ENCODE assay signal across 16 cellular contexts in the genomic region with DNA sequence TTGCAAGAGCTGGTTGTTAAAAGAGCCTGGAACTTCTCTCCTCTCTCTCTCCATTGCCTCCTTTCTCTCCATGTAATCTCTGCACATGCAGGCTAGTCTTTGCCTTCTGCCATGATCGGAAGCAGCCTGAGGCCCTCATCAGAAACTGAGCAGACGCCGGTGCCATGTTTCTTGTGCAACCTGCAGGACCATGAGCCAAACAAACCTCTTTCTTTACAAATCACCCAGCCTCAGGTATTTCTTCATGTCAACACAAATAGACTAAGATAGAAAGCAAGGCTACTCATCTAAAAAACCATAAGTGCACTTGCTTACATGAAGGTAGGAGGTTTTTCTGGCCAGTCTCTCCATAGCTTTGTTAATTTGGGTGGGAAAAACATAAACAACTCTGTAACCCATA. TPM values are rescaled to one million over a fixed set of nuclear protein-coding genes. Genes with fewer than 3 reads are reported as not detected.
DNase-seq lines count a peak whose midpoint lies in the region; ATAC-seq and TF ChIP-seq lines count a peak whose summit lies in the region.
"Had no signal": no experiment of that assay in that cellular context is flagged by ENCODE, and none has a peak within 500 bp of the region (broad histone marks: within the 10 kb centered on the region; RNA-seq: fewer than 3 reads in every experiment).

No MANE protein-coding gene starts in this region.

- no peak overlapping the region for H2AFZ ChIP-seq in smooth muscle cell (ENCODE audit: low read depth)
- H2AFZ ChIP-seq: GM23338 had no signal

- H3K36me3 ChIP-seq in heart left ventricle (no peaks in the 10 kb centered on the region), gastroesophageal sphincter (no peaks in the 10 kb centered on the region), smooth muscle cell (ENCODE audit: low read depth) (no peaks in the 10 kb centered on the region), uterus (no peaks in the 10 kb centered on the region), testis (ENCODE audit: low read depth, missing control alignments) (no peaks in the 10 kb centered on the region)

- no peak for TF ChIP-seq EP300 in gastroesophageal sphincter (IDR thresholded peaks at IDR 0.05)

- peaks cover 0 to 77% (median 28%) of the 10 kb centered on the region in 12 donors for H3K4me1 ChIP-seq in heart left ventricle
- H3K4me1 ChIP-seq in gastroesophageal sphincter, result peaks cover 23 to 98% (median 45%) of the 10 kb centered on the region in 3 donors
- peaks cover 16% of the 10 kb centered on the region for H3K4me1 ChIP-seq in smooth muscle cell (ENCODE audit: low read depth)
- H3K4me1 ChIP-seq in uterus, result peaks cover 5% of the 10 kb centered on the region in 2 donors
- H3K4me1 ChIP-seq in testis, result peaks cover 3% of the 10 kb centered on the region

- H3K4me2 ChIP-seq in smooth muscle cell, result peak overlapping the region; percentile 65
- H3K4me2 ChIP-seq: GM23338 had no signal

- no peak overlapping the region for H3K9ac ChIP-seq in smooth muscle cell (ENCODE audit: low read depth)

- peak overlapping the region in 7 of 12 donors; percentile 38 to 94 (median 60) for H3K27ac ChIP-seq in heart left ventricle
- peak overlapping the region in 3 of 4 donors; percentile 81 to 97 (median 89) for H3K27ac ChIP-seq in gastroesophageal sphincter
- H3K27ac ChIP-seq in smooth muscle cell (ENCODE audit: low read depth), result no peak overlapping the region
- peak overlapping the region; percentile 37 to 55 for H3K27ac ChIP-seq in uterus
- H3K27ac ChIP-seq in testis, result no peak overlapping the region
- H3K27ac ChIP-seq: 22Rv1 had no signal

- no peak for TF ChIP-seq CTCF in heart left ventricle (IDR thresholded peaks at IDR 0.05)
- TF ChIP-seq CTCF in gastroesophageal sphincter (IDR thresholded peaks at IDR 0.05), result no peak
- TF ChIP-seq CTCF in smooth muscle cell (IDR thresholded peaks at IDR 0.05; ENCODE audit: borderline replicate concordance, insufficient read depth, poor library complexity, severe bottlenecking), result no peak
- no peak for TF ChIP-seq CTCF in uterus (IDR thresholded peaks at IDR 0.05)
- no peak for TF ChIP-seq CTCF in testis (IDR thresholded peaks at IDR 0.05)

- WGBS in heart left ventricle, 4 donors, result 54 to 66% (median 59%) methylated on average over 3 of the region's 3 CpGs
- WGBS in gastroesophageal sphincter (ENCODE audit: low coverage in 1 of 2), 2 donors, result 94% methylated on average over 2 of the region's 3 CpGs; no CpG with 5 or more reads in 1 of the 2 donors
- WGBS in smooth muscle cell (ENCODE audit: low lambda C conversion rate), result 92% methylated on average over 3 of the region's 3 CpGs
- WGBS in testis, 2 donors, result 92 to 98% methylated on average over 3 of the region's 3 CpGs

- peaks cover 99% of the 10 kb centered on the region for H4K20me1 ChIP-seq in smooth muscle cell (ENCODE audit: low read depth)

- intact Hi-C loops in heart left ventricle (cut with DNase I) (loop anchor here in 1 of 10 donors (5.0 kb wide), 1 partner anchor 104 kb away; no protein-coding TSS in a partner anchor), left cardiac atrium (cut with DNase I) (no loop called here), uterus (cut with DNase I; ENCODE audit: low total_unique reads) (no loop called here), testis (cut with DNase I; ENCODE audit: low total_unique reads) (no loop called here)

- peaks cover 99% of the 10 kb centered on the region for H3K79me2 ChIP-seq in smooth muscle cell (ENCODE audit: low read depth)

- H3K27me3 ChIP-seq in heart left ventricle (no peaks in the 10 kb centered on the region), gastroesophageal sphincter (no peaks in the 10 kb centered on the region), smooth muscle cell (ENCODE audit: low read depth) (no peaks in the 10 kb centered on the region), uterus (no peaks in the 10 kb centered on the region), testis (no peaks in the 10 kb centered on the region)

- ATAC-seq in heart left ventricle, result no peak
- no peak for ATAC-seq in left cardiac atrium
- ATAC-seq in gastroesophageal sphincter, result no peak
- ATAC-seq: GM23338 had no signal

- H3K9me3 ChIP-seq in heart left ventricle (no peaks in the 10 kb centered on the region), gastroesophageal sphincter (no peaks in the 10 kb centered on the region), smooth muscle cell (replicated peaks; ENCODE audit: low read depth) (no peaks in the 10 kb centered on the region), uterus (no peaks in the 10 kb centered on the region), testis (no peaks in the 10 kb centered on the region)
- H3K9me3 ChIP-seq: Caco-2 had no signal

- TF ChIP-seq POLR2A in heart left ventricle (IDR thresholded peaks at IDR 0.05) (no peak), gastroesophageal sphincter (IDR thresholded peaks at IDR 0.05) (no peak), uterus (IDR thresholded peaks at IDR 0.05) (no peak), testis (IDR thresholded peaks at IDR 0.05) (no peak)

- peaks cover 27% of the 10 kb centered on the region for H3F3A ChIP-seq in smooth muscle cell (ENCODE audit: low read depth)

- H3K4me3 ChIP-seq in heart left ventricle (no peak overlapping the region), gastroesophageal sphincter (no peak overlapping the region), smooth muscle cell (no peak overlapping the region), uterus (no peak overlapping the region), testis (no peak overlapping the region)
- H3K4me3 ChIP-seq: GM23338 had no signal

- DNase-seq in heart left ventricle (no peak), left cardiac atrium (no peak), smooth muscle cell (lab: John Stamatoyannopoulos, UW; ENCODE audit: unreplicated experiment) (no peak), uterus (no peak), pons (ENCODE audit: low spot score) (no peak), testis (no peak)
- DNase-seq in activated CD4-positive, alpha-beta T cell treated with anti-CD3 and anti-CD28 coated beads, Interleukin-2, amount 50 U/mL, for 48 hours, result no peak
- DNase-seq: Caco-2; CD8-positive, alpha-beta memory T cell; DND-41; GDM1; H7 had no signal

RNA-seq across cellular contexts. Expression of a gene that starts 8.7 kb away (rescaled TPM):
- 100 to 1,000 TPM in 4 of 9 donors, 10 to 100 TPM in 5; 48.9 to 163 (median 83.1) TPM for total RNA-seq in heart left ventricle
- polyA plus RNA-seq in heart left ventricle, result 10 to 100 TPM; 30.2 to 49.2 TPM
- total RNA-seq in left cardiac atrium, result 10 to 100 TPM; 30.8 to 60.6 TPM
- 100 to 1,000 TPM; 227 to 305 (median 265) TPM for total RNA-seq in gastroesophageal sphincter
- 99.5 and 125 TPM in 2 replicates for total RNA-seq in smooth muscle cell
- 118 and 128 TPM in 2 replicates for polyA plus RNA-seq in smooth muscle cell
- total RNA-seq in uterus, result 100 to 1,000 TPM in 2 of 4 donors, 10 to 100 TPM in 2; 87.3 to 268 (median 107) TPM
- total RNA-seq in testis, result 10 to 100 TPM; 23.1 to 30.8 TPM
- 15.8 TPM for polyA plus RNA-seq in testis (ENCODE audit: insufficient read depth, low read depth, low replicate concordance)
- total RNA-seq: CD8-positive, alpha-beta memory T cell had no signal
- polyA plus RNA-seq: CD14-positive monocyte; CD8-positive, alpha-beta memory T cell had no signal

Comparison
In these comparisons a context has a peak if more than half of its experiments do, and no peak if none do; other contexts are left out.
1. H3K27ac ChIP-seq: peak in heart left ventricle (7 of 12), gastroesophageal sphincter (3 of 4) and uterus (2 of 2); none in smooth muscle cell (single experiment) and testis (0 of 2).